In genomic region chr11:111428113-111428876, GRCh38 we compare ENCODE assay signal across 1 cellular context.
TF ChIP-seq lines count a peak whose summit lies in the region.

No MANE protein-coding gene starts in this region.

TF ChIP-seq in GM12878, 131 proteins besides CTCF, POLR2A, EP300 and RAD21 (continued from another document):
- TF ChIP-seq ZNF687 (IDR thresholded peaks at IDR 0.05) (no peak), ATF7 (IDR thresholded peaks at IDR 0.05; ENCODE audit: low read depth) (peak; percentile 67), MEF2B (IDR thresholded peaks at IDR 0.05; ENCODE audit: partially characterized antibody, poor library complexity, severe bottlenecking) (no peak)
